ENCODE assay signal across 22 cellular contexts in the genomic region with DNA sequence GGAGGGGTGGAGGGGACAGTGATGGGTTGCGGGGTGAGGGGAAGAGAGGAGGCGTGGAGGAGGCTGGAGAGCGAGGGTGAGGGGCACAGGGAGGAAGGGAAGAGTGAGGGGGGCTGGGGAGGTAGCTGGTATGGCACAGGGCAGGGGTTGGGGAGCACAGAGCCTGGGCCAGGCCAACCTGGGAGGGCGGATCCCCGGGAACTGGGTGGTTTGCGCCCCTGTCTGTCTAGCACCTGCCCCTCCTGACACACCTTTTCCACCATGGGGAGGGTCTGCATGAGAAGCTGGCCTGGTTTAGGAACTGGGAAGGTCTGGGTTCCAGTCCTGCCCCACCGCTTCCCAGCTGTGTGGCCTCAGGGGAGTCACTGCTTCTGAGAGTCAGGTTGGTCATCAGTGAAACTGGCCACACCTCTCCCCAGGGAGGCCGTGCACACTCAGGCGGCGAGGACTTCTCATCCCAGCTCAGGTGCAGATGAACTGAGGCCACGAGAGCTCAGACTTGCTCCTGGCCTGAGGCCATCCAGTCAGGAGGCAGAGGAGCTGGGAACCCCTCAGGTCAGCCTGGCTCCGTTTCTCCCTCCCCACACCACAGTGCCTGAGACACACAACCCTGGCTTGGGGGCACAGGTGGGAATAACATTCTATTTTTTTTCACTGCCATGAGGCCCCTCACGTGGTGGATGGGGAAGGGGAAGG.
DNase-seq lines count a peak whose midpoint lies in the region; ATAC-seq and TF ChIP-seq lines count a peak whose summit lies in the region.
"Had no signal": no experiment of that assay in that cellular context is flagged by ENCODE, and none has a peak within 500 bp of the region (broad histone marks: within the 10 kb centered on the region; RNA-seq: fewer than 3 reads in every experiment).

No MANE protein-coding gene starts in this region.

- H2BK15ac ChIP-seq in neuronal stem cell (ENCODE audit: low read length), result no peak overlapping the region

- TF ChIP-seq CTCF in left ventricle myocardium inferior (IDR thresholded peaks at IDR 0.05; ENCODE audit: borderline replicate concordance) (no peak), Peyer's patch (IDR thresholded peaks at IDR 0.05) (no peak), upper lobe of right lung (IDR thresholded peaks at IDR 0.05) (no peak)

- H2BK120ac ChIP-seq in neuronal stem cell (ENCODE audit: low read depth, low read length), result no peak overlapping the region

- H3K27me3 ChIP-seq in left ventricle myocardium inferior (ENCODE audit: low read depth) (peaks cover 22% of the 10 kb centered on the region), Peyer's patch (no peaks in the 10 kb centered on the region), neuronal stem cell (ENCODE audit: control insufficient read depth in 3 of 3, insufficient read depth in 3 of 3, low read depth in 1 of 3, low read length in 3 of 3) (no peaks in the 10 kb centered on the region), upper lobe of right lung (no peaks in the 10 kb centered on the region)
- H3K27me3 ChIP-seq: BE2C, SJCRH30 had no signal

- no peak overlapping the region for H2BK12ac ChIP-seq in neuronal stem cell (ENCODE audit: low read length)

- H2BK5ac ChIP-seq in neuronal stem cell (ENCODE audit: low read length), result no peak overlapping the region

- WGBS in neuronal stem cell (ENCODE audit: extremely low coverage in 2 of 2, insufficient read length in 2 of 2, insufficient replicate concordance in 1 of 2), 2 donors, result 100% methylated on average over 1 of the region's 13 CpGs; no CpG with 5 or more reads in 1 of the 2 donors

- no peak overlapping the region for H3K18ac ChIP-seq in neuronal stem cell (ENCODE audit: low read length)

- ATAC-seq in Right ventricle myocardium inferior, result no peak
- no peak for ATAC-seq in upper lobe of right lung
- ATAC-seq in GM21786 (IDR thresholded peaks at IDR 0.05; ENCODE audit: unreplicated experiment), result no peak

- no peak overlapping the region for H3K4me2 ChIP-seq in neuronal stem cell (ENCODE audit: insufficient read depth, low read length, poor library complexity, severe bottlenecking)

- no peak overlapping the region for H3K14ac ChIP-seq in neuronal stem cell (ENCODE audit: low read length)

- H3K9me3 ChIP-seq in left ventricle myocardium inferior (replicated peaks), result peaks cover 12% of the 10 kb centered on the region
- H3K9me3 ChIP-seq in Peyer's patch, result no peaks in the 10 kb centered on the region
- peaks cover 17 to 25% of the 10 kb centered on the region in 2 donors for H3K9me3 ChIP-seq in neuronal stem cell (replicated peaks in 1 of 2; ENCODE audit: control insufficient read depth in 2 of 2, insufficient read depth in 1 of 2, low read depth in 1 of 2, low read length in 2 of 2)
- no peaks in the 10 kb centered on the region for H3K9me3 ChIP-seq in upper lobe of right lung
- H3K9me3 ChIP-seq: BE2C, SJCRH30 had no signal

- H2AK5ac ChIP-seq in neuronal stem cell (ENCODE audit: low read depth, low read length), result no peak overlapping the region

- DNase-seq in left ventricle myocardium inferior (peak; percentile 9), Right ventricle myocardium inferior (ENCODE audit: missing footprints) (no peak), Peyer's patch (peak in 2 of 3 donors; percentile 31 to 43), neuronal stem cell (ENCODE audit: low spot score) (no peak), upper lobe of right lung (peak; percentile 43), A172 (ENCODE audit: low spot score) (no peak)
- DNase-seq: BE2C; CD4-positive, CD25-positive, alpha-beta regulatory T cell; EL; GF-D8; GM23248; HCEC 1CT; KG1; NCI-H1105; NCI-H146; NCI-H2029; NCI-H226; NCI-H524; NCI-H774; NK-92 treated with Interleukin-12 subunit alpha and Interleukin-12 subunit beta, amount 100 ng/mL, for 24 hours; SJCRH30 had no signal

- H3K36me3 ChIP-seq in left ventricle myocardium inferior (no peaks in the 10 kb centered on the region), Peyer's patch (no peaks in the 10 kb centered on the region), neuronal stem cell (replicated peaks in 1 of 2; ENCODE audit: control insufficient read depth in 2 of 2, insufficient read depth in 2 of 2, low read length in 2 of 2) (peaks cover 64 to 100% of the 10 kb centered on the region in 2 donors), upper lobe of right lung (no peaks in the 10 kb centered on the region)
- H3K36me3 ChIP-seq: SJCRH30 had no signal

- H4K91ac ChIP-seq in neuronal stem cell (ENCODE audit: low read depth, low read length, poor library complexity), result no peak overlapping the region

- no peak overlapping the region for H3K9ac ChIP-seq in neuronal stem cell (ENCODE audit: low read depth, low read length, poor library complexity)
- H3K9ac ChIP-seq: GM23248 had no signal

- peak overlapping the region; percentile 68 for H3K23ac ChIP-seq in neuronal stem cell (ENCODE audit: low read depth, low read length, poor library complexity)

- no peak overlapping the region for H3K4me3 ChIP-seq in left ventricle myocardium inferior
- H3K4me3 ChIP-seq in Peyer's patch, result no peak overlapping the region
- H3K4me3 ChIP-seq in neuronal stem cell (ENCODE audit: low read length in 2 of 2), result peak overlapping the region in 1 of 2 donors; percentile 16
- H3K4me3 ChIP-seq in upper lobe of right lung, result no peak overlapping the region
- H3K4me3 ChIP-seq: GM23248, SJCRH30 had no signal

- no peak overlapping the region for H3K4ac ChIP-seq in neuronal stem cell (ENCODE audit: low read length)

- peak overlapping the region; percentile 50 for H4K8ac ChIP-seq in neuronal stem cell (ENCODE audit: low read depth, low read length)

- TF ChIP-seq POLR2A in Peyer's patch (IDR thresholded peaks at IDR 0.05), result no peak

- no peak overlapping the region for H2AFZ ChIP-seq in neuronal stem cell (ENCODE audit: low read length)
- H2AFZ ChIP-seq: GM23248 had no signal

- H3K79me1 ChIP-seq in neuronal stem cell (ENCODE audit: low read depth, low read length), result peaks cover 20% of the 10 kb centered on the region

- H3K4me1 ChIP-seq in left ventricle myocardium inferior (no peaks in the 10 kb centered on the region), Peyer's patch (no peaks in the 10 kb centered on the region), neuronal stem cell (ENCODE audit: control insufficient read depth in 2 of 2, insufficient read depth in 1 of 2, low read depth in 1 of 2, low read length in 2 of 2) (no peaks in the 10 kb centered on the region), upper lobe of right lung (no peaks in the 10 kb centered on the region)
- H3K4me1 ChIP-seq: BE2C, SJCRH30 had no signal

- no peak overlapping the region for H3K27ac ChIP-seq in left ventricle myocardium inferior (replicated peaks)
- no peak overlapping the region for H3K27ac ChIP-seq in Peyer's patch
- H3K27ac ChIP-seq in neuronal stem cell (replicated peaks; ENCODE audit: low read length), result no peak overlapping the region
- H3K27ac ChIP-seq in upper lobe of right lung, result no peak overlapping the region
- H3K27ac ChIP-seq: GM23248, SJCRH30 had no signal

- intact Hi-C loops in left ventricle myocardium inferior (cut with micrococcal nuclease) (no loop called here), Right ventricle myocardium inferior (cut with DNase I) (no loop called here), upper lobe of right lung (cut with DNase I) (no loop called here)

Comparison
In these comparisons a context has a peak if more than half of its experiments do, and no peak if none do; other contexts are left out.
1. DNase-seq: peak in left ventricle myocardium inferior (single experiment), Peyer's patch (2 of 3) and upper lobe of right lung (single experiment); none in Right ventricle myocardium inferior (single experiment), neuronal stem cell (single experiment) and A172 (single experiment).